8 cellular contexts compared by ENCODE assay signal in the genomic region with DNA sequence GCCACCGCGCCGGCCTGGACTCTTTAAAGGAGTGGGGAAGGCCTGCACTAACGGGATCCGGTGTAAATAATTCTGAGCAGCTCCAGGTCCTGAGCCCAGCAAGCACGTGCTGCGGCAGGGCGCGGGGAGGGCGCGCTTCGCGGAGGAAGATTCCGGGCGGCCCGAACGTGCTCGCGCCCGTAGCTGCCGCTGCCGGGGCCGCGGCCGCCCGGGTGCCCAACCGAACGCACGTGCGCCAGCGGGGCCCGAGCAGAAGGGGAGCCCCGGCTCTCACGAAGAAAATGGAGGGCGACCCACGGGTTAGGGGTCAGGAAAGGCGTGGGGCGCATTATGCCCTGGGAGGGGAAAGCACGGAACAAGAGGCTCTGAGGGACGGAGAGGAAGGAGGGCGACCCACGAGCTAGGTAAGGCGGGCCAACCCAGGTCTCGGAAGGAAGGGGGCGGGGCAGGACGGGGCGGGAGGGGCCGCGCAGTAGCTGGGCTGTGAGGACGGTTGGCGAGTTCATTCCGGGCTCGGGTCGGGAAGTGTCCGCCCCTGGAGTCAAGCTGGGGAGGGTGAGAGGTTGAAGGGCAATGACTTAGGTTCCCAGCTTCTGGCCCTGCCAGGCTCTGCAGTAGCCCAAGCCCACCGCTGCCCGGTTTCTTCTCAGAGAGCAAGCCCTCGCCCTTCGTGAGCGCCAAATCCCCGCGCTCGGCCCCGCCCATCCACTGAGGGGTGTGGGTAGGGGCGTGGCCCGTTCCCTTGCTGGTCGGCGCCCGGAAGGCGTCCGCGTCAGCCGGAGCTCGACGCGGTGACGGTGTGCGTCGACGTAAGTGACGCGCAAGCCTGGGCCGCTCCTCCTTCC. TPM values are rescaled to one million over a fixed set of nuclear protein-coding genes. Genes with fewer than 3 reads are reported as not detected.
DNase-seq lines count a peak whose midpoint lies in the region; ATAC-seq and TF ChIP-seq lines count a peak whose summit lies in the region.

Gene ZNF131, plus strand, starts transcription at position 195 of the 845 bp plus-strand sequence. CDS start 1,140 bp downstream, outside the sequence.

- TF ChIP-seq EP300 in upper lobe of left lung (IDR thresholded peaks at IDR 0.05) = peak in 1 of 4 donors; percentile 44

- ATAC-seq in HG02798 (IDR thresholded peaks at IDR 0.05; ENCODE audit: poor library complexity, unreplicated experiment) (peak; percentile 96), heart left ventricle (peak; percentile 98 to 99 (median 98)), upper lobe of left lung (ENCODE audit: low FRiP score in 2 of 2) (peak; percentile 99 to 100)

- H3K27me3 ChIP-seq in heart left ventricle (no peaks in the 10 kb centered on the region), upper lobe of left lung (no peaks in the 10 kb centered on the region)

- TF ChIP-seq CTCF in GM12875 (IDR thresholded peaks at IDR 0.05; ENCODE audit: borderline replicate concordance, insufficient read depth, low read depth, low read length) (no peak), heart left ventricle (IDR thresholded peaks at IDR 0.05) (no peak), upper lobe of left lung (IDR thresholded peaks at IDR 0.05) (peak in 3 of 6 experiments; percentile 8 to 29 (median 22))

- H3K4me1 ChIP-seq in heart left ventricle (peaks cover 4 to 34% (median 22%) of the 10 kb centered on the region in 12 donors), upper lobe of left lung (peaks cover 22 to 35% (median 24%) of the 10 kb centered on the region in 4 donors)

- 0 to 1% (median 0%) methylated on average over 79 to 83 of the region's 83 CpGs for WGBS in adipose tissue, 3 donors
- WGBS in heart left ventricle, 4 donors = 0 to 1% (median 0%) methylated on average over 39 to 83 of the region's 83 CpGs
- WGBS in upper lobe of left lung, 2 donors = 1% methylated on average over 28 to 41 of the region's 83 CpGs

- TF ChIP-seq POLR2A in heart left ventricle (IDR thresholded peaks at IDR 0.05) (peak in 1 of 2 donors; percentile 7), upper lobe of left lung (IDR thresholded peaks at IDR 0.05) (peak in 2 of 4 donors; percentile 9 to 88)

- H3K9me3 ChIP-seq in heart left ventricle (no peaks in the 10 kb centered on the region), upper lobe of left lung (no peaks in the 10 kb centered on the region)

- DNase-seq in NCI-H1436 (lab: John Stamatoyannopoulos, UW) = peak; percentile 95
- peak; percentile 94 for DNase-seq in T follicular helper cell (ENCODE audit: low read depth)
- peak; percentile 96 to 98 (median 96) for DNase-seq in heart left ventricle
- peak; percentile 90 to 100 (median 95) for DNase-seq in posterior cingulate gyrus
- peak; percentile 96 to 99 for DNase-seq in upper lobe of left lung

- H3K36me3 ChIP-seq in heart left ventricle = peaks cover 0 to 31% (median 23%) of the 10 kb centered on the region in 9 donors
- peaks cover 0 to 30% (median 6%) of the 10 kb centered on the region in 4 donors for H3K36me3 ChIP-seq in upper lobe of left lung

- H3K4me3 ChIP-seq in GM12875 (ENCODE audit: low read depth, low read length) = peak within 1 kb of the TSS; percentile 100
- H3K4me3 ChIP-seq in heart left ventricle = peak within 1 kb of the TSS; percentile 25 to 97 (median 82)
- peak within 1 kb of the TSS; percentile 49 to 84 (median 82) for H3K4me3 ChIP-seq in upper lobe of left lung

- peak within 1 kb of the TSS; percentile 95 for H3K27ac ChIP-seq in adipose tissue (ENCODE audit: low read depth, low read length)
- H3K27ac ChIP-seq in heart left ventricle = peak within 1 kb of the TSS; percentile 86 to 100 (median 98)
- peak within 1 kb of the TSS; percentile 96 to 99 (median 98) for H3K27ac ChIP-seq in upper lobe of left lung

- intact Hi-C loops in heart left ventricle (cut with DNase I) (loop anchor here in 6 of 10 donors (1.0 to 10.0 kb wide), 9 partner anchors 54 to 362 kb away; partner anchors contain the start of genes HMGCS1 (in 6 of the 6), TMEM267 (in 3 of the 6) and NIM1K (in 1 of the 6)), posterior cingulate gyrus (cut with DNase I) (loop anchor here (1.0 to 5.0 kb wide), 3 partner anchors 54 to 192 kb away; partner anchors contain the start of genes HMGCS1 and NIM1K)

RNA-seq across cellular contexts. Expression of gene ZNF131, which starts in this region (rescaled TPM):
- 10 to 100 TPM in 2 of 3 donors, 1 to 10 TPM in 1; 8.5 to 32.4 (median 16.0) TPM for polyA plus RNA-seq in adipose tissue
- 10 to 100 TPM; 10.9 to 21.6 (median 13.3) TPM for total RNA-seq in heart left ventricle
- 10 to 100 TPM; 14.1 to 18.5 TPM for polyA plus RNA-seq in heart left ventricle
- 10 to 100 TPM; 19.4 to 70.2 (median 27.1) TPM for total RNA-seq in upper lobe of left lung

Comparison
In these comparisons a context has a peak if more than half of its experiments do, and no peak if none do; other contexts are left out.
1. Peak in every context shown above with its lines: DNase-seq, ATAC-seq, H3K4me3 ChIP-seq and H3K27ac ChIP-seq.